ENCODE assay signal across 6 cellular contexts in the genomic region with DNA sequence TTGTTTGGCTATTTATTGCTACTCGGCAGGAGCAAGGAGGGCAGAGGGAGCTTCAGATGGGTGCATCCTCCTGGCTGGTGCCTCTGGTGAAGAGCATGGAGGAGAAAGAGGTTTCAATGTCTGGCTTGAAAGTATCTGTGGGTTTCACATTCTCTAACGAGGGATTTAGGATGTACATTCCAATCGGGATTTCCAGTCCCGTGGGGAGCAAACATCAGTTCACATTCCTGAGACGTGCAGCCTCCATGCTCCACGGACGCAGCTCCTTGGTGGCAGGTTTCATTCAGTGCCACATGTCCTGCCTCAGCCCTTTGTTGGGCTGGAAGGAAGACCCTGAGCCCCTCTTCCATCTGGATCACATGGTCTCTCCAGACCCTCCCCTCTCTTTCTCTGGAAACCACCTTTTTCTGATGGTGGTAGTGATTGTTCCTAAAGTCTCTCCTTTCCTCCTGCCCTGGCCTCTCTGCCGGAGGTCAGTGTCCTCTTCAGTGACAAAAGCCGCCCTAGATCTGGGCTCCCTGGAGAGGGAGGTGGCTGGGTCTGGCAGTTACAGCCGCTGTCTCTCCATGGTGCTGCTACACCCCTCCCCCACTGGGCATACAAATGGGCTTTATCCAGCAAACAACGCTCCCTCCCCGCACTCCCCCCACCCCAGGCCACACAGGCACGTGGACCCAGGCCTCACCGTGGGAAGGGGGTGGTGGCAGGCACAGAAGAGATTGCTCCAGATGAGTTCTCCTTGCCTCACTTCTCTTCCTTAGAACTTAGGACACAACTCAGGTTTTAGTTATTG.
DNase-seq lines count a peak whose midpoint lies in the region; ATAC-seq, FAIRE-seq and TF ChIP-seq lines count a peak whose summit lies in the region.

No MANE protein-coding gene starts in this region.

- in situ Hi-C loops in HAP-1 (cut with MboI; ENCODE audit: low sequenced_read_pairs) (no loop called here), brain microvascular endothelial cell (cut with HindIII; ENCODE audit: low pct_ligation_motif_present, low sequenced_read_pairs) (no loop called here), KBM-7 (cut with MboI; ENCODE audit: low pct_unique_long_range_greater_than_20kb, low sequenced_read_pairs) (no loop called here)

- H3K27ac ChIP-seq in brain microvascular endothelial cell = no peak overlapping the region
- peak overlapping the region; percentile 59 for H3K27ac ChIP-seq in neutrophil

- FAIRE-seq in urothelium cell line (lab: Jason Lieb, UNC) = no peak

- no peak for TF ChIP-seq CTCF in brain microvascular endothelial cell (IDR thresholded peaks at IDR 0.05; ENCODE audit: low read depth, low read length, missing control alignments)
- TF ChIP-seq CTCF in neutrophil (IDR thresholded peaks at IDR 0.05) = no peak

- H3K36me3 ChIP-seq in HAP-1 (replicated peaks) = no peaks in the 10 kb centered on the region
- H3K36me3 ChIP-seq in brain microvascular endothelial cell (replicated peaks) = no peaks in the 10 kb centered on the region
- H3K36me3 ChIP-seq in neutrophil = no peaks in the 10 kb centered on the region

- H3K27me3 ChIP-seq in HAP-1 (ENCODE audit: low read depth) = no peaks in the 10 kb centered on the region
- H3K27me3 ChIP-seq in brain microvascular endothelial cell (replicated peaks) = no peaks in the 10 kb centered on the region
- H3K27me3 ChIP-seq in neutrophil = peaks cover 33% of the 10 kb centered on the region

- H3K9me3 ChIP-seq in HAP-1 (no peaks in the 10 kb centered on the region), neutrophil (no peaks in the 10 kb centered on the region)

- ATAC-seq in HG03520 (IDR thresholded peaks at IDR 0.05; ENCODE audit: unreplicated experiment) = no peak

- no peak overlapping the region for H3K4me3 ChIP-seq in HAP-1
- H3K4me3 ChIP-seq in brain microvascular endothelial cell (ENCODE audit: low read depth, low read length) = peak overlapping the region; percentile 5
- H3K4me3 ChIP-seq in neutrophil (ENCODE audit: low read depth in 1 of 2, low read length in 1 of 2) = peak overlapping the region in 1 of 2 experiments; percentile 33

- H3K4me1 ChIP-seq in HAP-1 = peaks cover 31% of the 10 kb centered on the region
- H3K4me1 ChIP-seq in neutrophil (ENCODE audit: control insufficient read depth in 1 of 2, insufficient read depth in 1 of 2, low read depth in 1 of 2, low read length in 1 of 2) = peaks cover 26 to 30% of the 10 kb centered on the region in 2 experiments

- DNase-seq in HAP-1 (ENCODE audit: low spot score in 2 of 2) (peak; percentile 41 to 58), brain microvascular endothelial cell (no peak), KBM-7 (no peak), urothelium cell line (ENCODE audit: low spot score) (no peak)

Comparison
In these comparisons a context has a peak if more than half of its experiments do, and no peak if none do; other contexts are left out.
1. DNase-seq: peak in HAP-1 (2 of 2); none in brain microvascular endothelial cell (single experiment), KBM-7 (single experiment) and urothelium cell line (single experiment).